In genomic region chrX:103460001-103460755, GRCh38 we compare ENCODE assay signal across 3 cellular contexts. TPM values are rescaled to one million over a fixed set of nuclear protein-coding genes. Genes with fewer than 3 reads are reported as not detected.
"Had no signal": no experiment of that assay in that cellular context is flagged by ENCODE, and none has a peak within 500 bp of the region (broad histone marks: within the 10 kb centered on the region; RNA-seq: fewer than 3 reads in every experiment).

No MANE protein-coding gene starts in this region.

RNA-seq across cellular contexts. Expression of gene RAB40A, which starts 59.1 kb away (rescaled TPM):
- total RNA-seq: dermis blood vessel endothelial cell, gastrocnemius medialis had no signal
- polyA plus RNA-seq: immature natural killer cell had no signal
